ENCODE assay signal across 27 cellular contexts in the genomic region with DNA sequence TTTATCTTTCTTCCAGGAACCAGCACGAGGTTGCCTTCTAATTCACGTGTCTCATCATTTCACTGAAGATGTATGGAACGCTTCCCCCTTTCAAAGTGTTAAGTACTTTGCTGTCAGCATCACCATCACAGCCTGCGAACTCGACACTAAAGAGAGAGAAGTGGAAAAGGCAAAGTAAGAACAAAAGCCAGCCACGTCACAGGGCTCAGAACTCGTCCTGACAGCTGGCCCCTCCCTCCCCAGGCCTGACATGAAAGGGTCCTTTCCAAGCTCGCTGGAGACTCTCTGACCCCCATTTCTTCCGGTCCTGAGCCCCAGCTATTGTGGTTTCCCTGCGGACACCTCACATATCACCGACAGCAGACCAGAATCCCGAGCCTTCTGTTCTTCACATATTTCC.
"Had no signal": no experiment of that assay in that cellular context is flagged by ENCODE, and none has a peak within 500 bp of the region (broad histone marks: within the 10 kb centered on the region; RNA-seq: fewer than 3 reads in every experiment).

No MANE protein-coding gene starts in this region.

- FAIRE-seq: urothelium cell line had no signal

- ATAC-seq: stimulated activated effector memory CD8-positive, alpha-beta T cell treated with anti-CD3 and anti-CD28 coated beads, Interleukin-12 subunit alpha, Interleukin-12 subunit beta, amount 100 ng/mL, for 72 hours; stimulated activated memory B cell treated with anti-CD40 and anti-IgM and Interleukin-4, amounts not matched to agents 10 μg/mL and 1 μg/mL and 100 μg/mL, for 72 hours; stimulated activated naive B cell treated with anti-CD40 and anti-IgM and Interleukin-4, amounts not matched to agents 10 μg/mL and 1 μg/mL and 100 μg/mL, for 72 hours; stimulated activated naive CD8-positive, alpha-beta T cell treated with anti-CD3 and anti-CD28 coated beads, Interleukin-15, amount 100 ng/mL, for 72 hours; stimulated activated naive CD8-positive, alpha-beta T cell treated with anti-CD3 and anti-CD28 coated beads, Interleukin-15, Interleukin-2, amounts not matched to agents 100 U/mL and 50 U/mL, for 24 hours; upper lobe of right lung had no signal

- H3K36me3 ChIP-seq: stomach, suprapubic skin, thoracic aorta, thyroid gland, tibial artery, tibial nerve, transverse colon, upper lobe of left lung, upper lobe of right lung, uterus, vagina had no signal

- H3K9me3 ChIP-seq: stomach, suprapubic skin, testis, thoracic aorta, thyroid gland, tibial artery, tibial nerve, transverse colon, upper lobe of left lung, upper lobe of right lung, uterus, vagina had no signal

- H3K27ac ChIP-seq: stomach, suprapubic skin, testis, thoracic aorta, thyroid gland, tibial artery, tibial nerve, transverse colon, upper lobe of left lung, upper lobe of right lung, uterus, vagina had no signal

- H3K4me3 ChIP-seq: stomach, suprapubic skin, testis, thoracic aorta, thyroid gland, tibial artery, tibial nerve, transverse colon, upper lobe of left lung, upper lobe of right lung, uterus, vagina had no signal

- DNase-seq: stimulated activated CD4-positive, alpha-beta T cell treated with anti-CD3 and anti-CD28 coated beads, Interleukin-2, amount 100 ng/mL, for 48 hours; stimulated activated CD4-positive, alpha-beta T cell treated with anti-CD3 and anti-CD28 coated beads, Interleukin-4, amount 100 ng/mL, for 1 hour; stimulated activated CD4-positive, alpha-beta T cell treated with anti-CD3 and anti-CD28 coated beads, Interleukin-4, amount 100 ng/mL, for 24 hours; stimulated activated CD4-positive, alpha-beta T cell treated with anti-CD3 and anti-CD28 coated beads, Interleukin-4, amount 100 ng/mL, for 4 hours; stimulated activated CD8-positive, alpha-beta memory T cell treated with anti-CD3 and anti-CD28 coated beads, Interleukin-4, amount 100 ng/mL, for 48 hours; stimulated activated naive B cell treated with anti-CD40 and anti-IgM and Interleukin-4, amounts not matched to agents 10 μg/mL and 1 μg/mL and 100 μg/mL, for 72 hours; stimulated activated naive CD4-positive, alpha-beta T cell; stimulated activated naive CD4-positive, alpha-beta T cell treated with Interleukin-2 at 50 U/mL for 16 hours; stimulated activated naive CD8-positive, alpha-beta T cell treated with anti-CD3 and anti-CD28 coated beads, Interleukin-15, amount 100 ng/mL, for 72 hours; stimulated activated naive CD8-positive, alpha-beta T cell treated with anti-CD3 and anti-CD28 coated beads, Interleukin-15, Interleukin-2, amounts not matched to agents 100 U/mL and 50 U/mL, for 24 hours; stomach; substantia nigra; testis; thyroid gland; tibial artery; transverse colon; trophoblast cell; upper lobe of left lung; upper lobe of right lung; uterus had no signal

- H3K4me1 ChIP-seq: uterus had no signal

- H3K27me3 ChIP-seq: testis, thyroid gland, tibial nerve, transverse colon, upper lobe of left lung, upper lobe of right lung, vagina had no signal
